In genomic region chr3:45553469-45553974, GRCh38 we compare ENCODE assay signal across 8 cellular contexts. TPM values are rescaled to one million over a fixed set of nuclear protein-coding genes. Genes with fewer than 3 reads are reported as not detected.
DNase-seq lines count a peak whose midpoint lies in the region; ATAC-seq and TF ChIP-seq lines count a peak whose summit lies in the region.

No MANE protein-coding gene starts in this region.

- DNase-seq in DMS79 treated with DMSO at 0.1 percent for 48 hours (lab: John Stamatoyannopoulos, UW) (peak; percentile 17), HK-2 (ENCODE audit: unreplicated experiment) (peak; percentile 32), left cardiac atrium (peak; percentile 62), NCI-H1436 (lab: John Stamatoyannopoulos, UW) (no peak), T-helper 1 cell (no peak)

- H3K79me2 ChIP-seq in SU-DHL-6 (ENCODE audit: insufficient read depth, low read length), result no peaks in the 10 kb centered on the region

- no peaks in the 10 kb centered on the region for H3K9me2 ChIP-seq in SU-DHL-6 (replicated peaks; ENCODE audit: insufficient read depth, low read length)

- H3K27ac ChIP-seq in SU-DHL-6 (ENCODE audit: low read depth, low read length), result peak overlapping the region; percentile 42
- peak overlapping the region; percentile 20 for H3K27ac ChIP-seq in thymus (ENCODE audit: low read depth)

- no peak for TF ChIP-seq CTCF in SU-DHL-6 (IDR thresholded peaks at IDR 0.05; ENCODE audit: insufficient read depth, low read length, poor library complexity, severe bottlenecking)

- H3K4me3 ChIP-seq in SU-DHL-6 (ENCODE audit: insufficient read depth, low read length, poor library complexity, severe bottlenecking) (no peak overlapping the region), thymus (ENCODE audit: low read length) (no peak overlapping the region)

- H3K9ac ChIP-seq in SU-DHL-6 (ENCODE audit: low read length), result no peak overlapping the region

- H3K4me2 ChIP-seq in SU-DHL-6 (ENCODE audit: low read depth, low read length, poor library complexity, severe bottlenecking), result peak overlapping the region; percentile 41

- peaks cover 32% of the 10 kb centered on the region for H3K4me1 ChIP-seq in thymus (ENCODE audit: control insufficient read depth, insufficient read depth, low read length)

- no peak overlapping the region for H2AFZ ChIP-seq in SU-DHL-6 (ENCODE audit: low read depth, low read length, severe bottlenecking)

- ATAC-seq in left cardiac atrium (peak; percentile 42 to 83), GM21390 (IDR thresholded peaks at IDR 0.05; ENCODE audit: unreplicated experiment) (no peak)

- intact Hi-C loops in left cardiac atrium (cut with DNase I), result no loop called here

- H3F3A ChIP-seq in SU-DHL-6 (ENCODE audit: insufficient read depth), result peaks cover 5% of the 10 kb centered on the region; the same call in 1 of the 2 replicates

- H3K27me3 ChIP-seq in SU-DHL-6 (ENCODE audit: low read length) (no peaks in the 10 kb centered on the region), thymus (ENCODE audit: control insufficient read depth, insufficient read depth) (no peaks in the 10 kb centered on the region)

- no peaks in the 10 kb centered on the region for H4K20me1 ChIP-seq in SU-DHL-6 (ENCODE audit: low read depth, low read length)

- 42% methylated on average over 6 of the region's 6 CpGs for WGBS in thymus

- H3K36me3 ChIP-seq in SU-DHL-6 (ENCODE audit: low read length), result no peaks in the 10 kb centered on the region
- no peaks in the 10 kb centered on the region for H3K36me3 ChIP-seq in thymus (ENCODE audit: control insufficient read depth, insufficient read depth)

- H3K9me3 ChIP-seq in SU-DHL-6 (ENCODE audit: insufficient read depth, low read length) (no peaks in the 10 kb centered on the region), thymus (ENCODE audit: control insufficient read depth) (no peaks in the 10 kb centered on the region)

RNA-seq across cellular contexts. Expression of gene LIMD1, which starts 41.0 kb away (rescaled TPM):
- 10 to 100 TPM; 20.5 to 22.8 TPM for total RNA-seq in left cardiac atrium
- polyA plus RNA-seq in thymus, result 6.7 TPM

Comparison
In these comparisons a context has a peak if more than half of its experiments do, and no peak if none do; other contexts are left out.
1. DNase-seq: peak in DMS79 treated with DMSO at 0.1 percent for 48 hours (single experiment), HK-2 (single experiment) and left cardiac atrium (single experiment); none in NCI-H1436 (single experiment) and T-helper 1 cell (0 of 5).